8 cellular contexts compared by ENCODE assay signal in genomic region chr12:31323466-31324115, GRCh38. TPM values are rescaled to one million over a fixed set of nuclear protein-coding genes. Genes with fewer than 3 reads are reported as not detected.
DNase-seq lines count a peak whose midpoint lies in the region; ATAC-seq and TF ChIP-seq lines count a peak whose summit lies in the region.

No MANE protein-coding gene starts in this region.

- POLR2A ChIA-PET in BJ (lab: Charles Lee): no interaction called here
- POLR2A ChIA-PET in HEK293T (lab: Yijun Ruan, JAX): interaction anchor here (0.7 to 1.7 kb wide), 2 partner anchors 12 to 47 kb away, joined by 4 to 7 read pairs; no protein-coding TSS in a partner anchor

- H3K27me3 ChIP-seq in BJ (ENCODE audit: control insufficient read depth, insufficient read depth, low read length): no peaks in the 10 kb centered on the region

- H3K4me3 ChIP-seq in BJ (ENCODE audit: low read depth, low read length): peak overlapping the region; percentile 66
- H3K4me3 ChIP-seq in astrocyte of the cerebellum (ENCODE audit: low read depth, low read length): peak overlapping the region; percentile 61

- peak; percentile 15 for ATAC-seq in GM19043 (IDR thresholded peaks at IDR 0.05; ENCODE audit: low read depth, unreplicated experiment)
- ATAC-seq in HG03442 (IDR thresholded peaks at IDR 0.05; ENCODE audit: unreplicated experiment): peak; percentile 20
- peak; percentile 4; the same call in 2 of the 3 replicates for ATAC-seq in SK-N-SH treated with all-trans-retinoic acid at 6 μM for 48 hours

- CTCF ChIA-PET in BJ (lab: Yijun Ruan, JAX): interaction anchor here (0.5 to 0.7 kb wide), 2 partner anchors 612 to 872 kb away, joined by 3 read pairs; no protein-coding TSS in a partner anchor
- CTCF ChIA-PET in HEK293T (lab: Yijun Ruan, JAX): no interaction called here

- DNase-seq in BJ (ENCODE audit: low read depth): no peak
- DNase-seq in astrocyte of the cerebellum (ENCODE audit: low read depth): no peak
- DNase-seq in kidney tubule cell (ENCODE audit: low spot score): peak; percentile 53
- peak in 2 of 3 donors; percentile 12 to 26 for DNase-seq in stimulated activated CD4-positive, alpha-beta T cell treated with anti-CD3 and anti-CD28 coated beads, TNF-alpha, amount 100 ng/mL, for 1 hour (ENCODE audit: low read depth in 3 of 3, low spot score in 1 of 3)
- DNase-seq in HEK293T (ENCODE audit: extremely low spot score): no peak

- in situ Hi-C loops in astrocyte of the cerebellum (cut with HindIII; ENCODE audit: low sequenced_read_pairs): no loop called here

- TF ChIP-seq CTCF in BJ (IDR thresholded peaks at IDR 0.05; ENCODE audit: insufficient read depth, low read depth, low read length): no peak
- TF ChIP-seq CTCF in astrocyte of the cerebellum (IDR thresholded peaks at IDR 0.05; ENCODE audit: low read depth, low read length, missing control alignments): no peak

- no peaks in the 10 kb centered on the region for H3K36me3 ChIP-seq in BJ (ENCODE audit: control insufficient read depth, insufficient read depth, low read length)

TF ChIP-seq in SK-N-SH treated with all-trans-retinoic acid at 6 μM for 48 hours, 23 proteins besides CTCF, POLR2A, EP300 and RAD21:
- TF ChIP-seq CSDC2 (CRISPR knock-in tag; IDR thresholded peaks at IDR 0.05) (no peak), RARB (CRISPR knock-in tag; IDR thresholded peaks at IDR 0.05) (no peak), ZC3H10 (CRISPR knock-in tag; IDR thresholded peaks at IDR 0.05) (no peak), BACH2 (CRISPR knock-in tag; IDR thresholded peaks at IDR 0.05; ENCODE audit: borderline replicate concordance) (no peak), POU6F1 (CRISPR knock-in tag; IDR thresholded peaks at IDR 0.05; ENCODE audit: borderline replicate concordance, low read depth) (no peak), ARNTL (CRISPR knock-in tag; IDR thresholded peaks at IDR 0.05; ENCODE audit: borderline replicate concordance, low read depth) (no peak), ZFP3 (CRISPR knock-in tag; IDR thresholded peaks at IDR 0.05) (no peak), ZFP30 (CRISPR knock-in tag; IDR thresholded peaks at IDR 0.05) (no peak), ZNF565 (CRISPR knock-in tag; conservative IDR thresholded peaks at IDR 0.05; ENCODE audit: low read depth) (no peak), TOX (CRISPR knock-in tag; IDR thresholded peaks at IDR 0.05; ENCODE audit: borderline replicate concordance) (no peak), ZNF8 (CRISPR knock-in tag; IDR thresholded peaks at IDR 0.05) (no peak), SNAI2 (CRISPR knock-in tag; IDR thresholded peaks at IDR 0.05) (no peak), ISL1 (CRISPR knock-in tag; IDR thresholded peaks at IDR 0.05) (no peak), OSR1 (CRISPR knock-in tag; IDR thresholded peaks at IDR 0.05) (no peak), PPARA (CRISPR knock-in tag; IDR thresholded peaks at IDR 0.05; ENCODE audit: borderline replicate concordance) (no peak)
TF ChIP-seq in SK-N-SH treated with all-trans-retinoic acid at 6 μM for 48 hours: peak in this region for 0.

TF ChIP-seq in HEK293T, 16 proteins besides CTCF, POLR2A, EP300 and RAD21:
- no peak for TF ChIP-seq SUZ12 (IDR thresholded peaks at IDR 0.05)
- no peak for TF ChIP-seq FOXM1 (IDR thresholded peaks at IDR 0.05; ENCODE audit: borderline replicate concordance)
- TF ChIP-seq TARDBP (IDR thresholded peaks at IDR 0.05): no peak
- no peak for TF ChIP-seq LEF1 (IDR thresholded peaks at IDR 0.05; ENCODE audit: borderline replicate concordance)
- no peak for TF ChIP-seq NFRKB (IDR thresholded peaks at IDR 0.05)
- no peak for TF ChIP-seq ARNT (IDR thresholded peaks at IDR 0.05)
- TF ChIP-seq BHLHE40 (IDR thresholded peaks at IDR 0.05; ENCODE audit: borderline replicate concordance): no peak
- no peak for TF ChIP-seq FOXA1 (IDR thresholded peaks at IDR 0.05)
- no peak for TF ChIP-seq CTBP1 (IDR thresholded peaks at IDR 0.05; ENCODE audit: borderline replicate concordance)
- TF ChIP-seq L3MBTL2 (conservative IDR thresholded peaks at IDR 0.05): no peak
- no peak for TF ChIP-seq ZNF384 (IDR thresholded peaks at IDR 0.05)
- TF ChIP-seq FOXK2 (IDR thresholded peaks at IDR 0.05): no peak
- TF ChIP-seq HDGF (IDR thresholded peaks at IDR 0.05; ENCODE audit: borderline replicate concordance): no peak
TF ChIP-seq in HEK293T: peak in this region for 0.

RNA-seq across cellular contexts. Expression of gene SINHCAF, which starts 2.4 kb away (rescaled TPM):
- polyA plus RNA-seq in BJ (2011; rRNA removed): 6.6 and 11.5 TPM in 2 replicates
- polyA minus RNA-seq in BJ (2011; rRNA and poly(A)+ RNA removed): 4.7 and 4.9 TPM in 2 replicates

Comparison
In these comparisons a context has a peak if more than half of its experiments do, and no peak if none do; other contexts are left out.
1. DNase-seq: peak in kidney tubule cell (single experiment) and stimulated activated CD4-positive, alpha-beta T cell treated with anti-CD3 and anti-CD28 coated beads, TNF-alpha, amount 100 ng/mL, for 1 hour (2 of 3); none in BJ (single experiment), astrocyte of the cerebellum (single experiment) and HEK293T (single experiment).
2. Peak in every context shown above with its lines, with median percentiles within 50 percentile points of each other: ATAC-seq.